Comparison of ENCODE assay signal across 17 cellular contexts in genomic region chr5:102049517-102049916, GRCh38.
DNase-seq lines count a peak whose midpoint lies in the region; ATAC-seq, FAIRE-seq and TF ChIP-seq lines count a peak whose summit lies in the region.
"Had no signal": no experiment of that assay in that cellular context is flagged by ENCODE, and none has a peak within 500 bp of the region (broad histone marks: within the 10 kb centered on the region; RNA-seq: fewer than 3 reads in every experiment).

No MANE protein-coding gene starts in this region.

- no peak for DNase-seq in GM19239 (ENCODE audit: insufficient read length, low spot score)
- peak; percentile 84 for DNase-seq in NCI-H1436 (lab: John Stamatoyannopoulos, UW)
- peak; percentile 78 for DNase-seq in NCI-H774 (lab: John Stamatoyannopoulos, UW)
- no peak for DNase-seq in sigmoid colon
- no peak for DNase-seq in GOT3 (lab: John Stamatoyannopoulos, UW)
- DNase-seq: activated CD8-positive, alpha-beta memory T cell treated with anti-CD3 and anti-CD28 coated beads, Interleukin-2, amount 50 U/mL, for 4 hours; activated naive CD8-positive, alpha-beta T cell treated with anti-CD3 and anti-CD28 coated beads for 36 hours; CD4-positive, alpha-beta memory T cell; erythroblast; hypothalamus; NK-92 treated with Interleukin-12 subunit alpha and Interleukin-12 subunit beta, amount 100 ng/mL, for 24 hours; testis had no signal

- no peaks in the 10 kb centered on the region for H3K27me3 ChIP-seq in sigmoid colon
- H3K27me3 ChIP-seq in gastroesophageal sphincter = no peaks in the 10 kb centered on the region
- H3K27me3 ChIP-seq: neutrophil, testis had no signal

- H3K9me3 ChIP-seq in sigmoid colon (no peaks in the 10 kb centered on the region), gastroesophageal sphincter (no peaks in the 10 kb centered on the region)
- H3K9me3 ChIP-seq: neutrophil, testis had no signal

- no peak for TF ChIP-seq POLR2A in sigmoid colon (IDR thresholded peaks at IDR 0.05)
- TF ChIP-seq POLR2A in gastroesophageal sphincter (IDR thresholded peaks at IDR 0.05) = no peak

- TF ChIP-seq EP300 in sigmoid colon (IDR thresholded peaks at IDR 0.05) (no peak), gastroesophageal sphincter (IDR thresholded peaks at IDR 0.05) (no peak)

- ATAC-seq in gastroesophageal sphincter = no peak
- ATAC-seq: WTC11 had no signal

- H3K4me1 ChIP-seq in sigmoid colon (no peaks in the 10 kb centered on the region), gastroesophageal sphincter (no peaks in the 10 kb centered on the region)
- H3K4me1 ChIP-seq: testis had no signal

- TF ChIP-seq CTCF in sigmoid colon (IDR thresholded peaks at IDR 0.05) = no peak
- TF ChIP-seq CTCF in gastroesophageal sphincter (IDR thresholded peaks at IDR 0.05) = no peak

- FAIRE-seq in GM19239 (lab: Jason Lieb, UNC) = peak; percentile 54
- FAIRE-seq in islet of Langerhans (lab: Jason Lieb, UNC) = peak; percentile 17

- H3K27ac ChIP-seq in sigmoid colon = no peak overlapping the region
- no peak overlapping the region for H3K27ac ChIP-seq in gastroesophageal sphincter
- H3K27ac ChIP-seq: neutrophil, testis had no signal

- intact Hi-C loops in sigmoid colon (cut with DNase I) = no loop called here

- H3K36me3 ChIP-seq in sigmoid colon (no peaks in the 10 kb centered on the region), gastroesophageal sphincter (no peaks in the 10 kb centered on the region)
- H3K36me3 ChIP-seq: neutrophil had no signal

- no peak overlapping the region for H3K4me3 ChIP-seq in sigmoid colon
- no peak overlapping the region for H3K4me3 ChIP-seq in gastroesophageal sphincter
- H3K4me3 ChIP-seq: smooth muscle cell, testis had no signal

Comparison
In these comparisons a context has a peak if more than half of its experiments do, and no peak if none do; other contexts are left out.
1. DNase-seq: peak in NCI-H1436 (single experiment) and NCI-H774 (single experiment); none in GM19239 (single experiment), sigmoid colon (single experiment) and GOT3 (single experiment).